Comparison of ENCODE assay signal across 1 cellular context in the genomic region with DNA sequence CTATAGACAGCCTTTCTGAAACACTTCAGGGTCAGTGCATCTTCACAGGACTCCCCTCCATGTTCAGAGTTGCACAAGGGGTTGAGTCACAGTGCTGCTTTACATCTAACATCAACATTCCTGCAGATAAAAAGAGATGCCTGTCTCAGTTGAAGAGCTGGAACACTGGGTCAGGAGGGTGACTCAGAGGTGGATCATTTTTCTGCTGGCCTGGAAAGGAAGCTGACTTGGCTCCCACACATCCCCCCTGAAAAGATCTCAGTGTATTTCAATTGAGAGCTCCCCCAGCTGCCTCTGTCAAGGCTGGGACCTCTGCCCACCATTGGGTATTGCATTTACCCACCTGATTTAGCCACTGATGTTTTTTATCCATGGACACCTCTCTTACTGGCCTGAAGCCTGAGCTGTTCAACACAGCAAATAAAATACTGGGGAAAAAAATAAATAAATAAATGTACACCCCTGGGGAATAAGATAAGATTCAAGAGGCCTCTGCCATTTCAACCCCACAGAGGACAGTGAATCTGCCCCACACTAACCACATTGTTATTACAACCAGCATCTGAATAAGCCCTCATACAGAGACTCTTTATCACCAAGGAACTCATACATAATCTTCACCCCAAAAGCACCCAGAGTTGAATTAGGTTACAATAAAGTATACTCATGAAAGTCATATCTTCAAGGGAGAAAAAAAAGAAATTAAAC.
A peak's percentile ranks its signal among the peaks of the same experiment; 100 is the strongest.
TF ChIP-seq lines count a peak whose summit lies in the region.

No MANE protein-coding gene starts in this region.

TF ChIP-seq in A549, 52 proteins besides CTCF, POLR2A, EP300 and RAD21 (continued from another document):
- TF ChIP-seq, protein P1, sequence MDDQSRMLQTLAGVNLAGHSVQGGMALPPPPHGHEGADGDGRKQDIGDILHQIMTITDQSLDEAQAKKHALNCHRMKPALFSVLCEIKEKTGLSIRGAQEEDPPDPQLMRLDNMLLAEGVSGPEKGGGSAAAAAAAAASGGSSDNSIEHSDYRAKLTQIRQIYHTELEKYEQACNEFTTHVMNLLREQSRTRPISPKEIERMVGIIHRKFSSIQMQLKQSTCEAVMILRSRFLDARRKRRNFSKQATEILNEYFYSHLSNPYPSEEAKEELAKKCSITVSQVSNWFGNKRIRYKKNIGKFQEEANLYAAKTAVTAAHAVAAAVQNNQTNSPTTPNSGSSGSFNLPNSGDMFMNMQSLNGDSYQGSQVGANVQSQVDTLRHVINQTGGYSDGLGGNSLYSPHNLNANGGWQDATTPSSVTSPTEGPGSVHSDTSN (IDR thresholded peaks at IDR 0.05) = no peak
- TF ChIP-seq TFCP2L1 (CRISPR knock-in tag; IDR thresholded peaks at IDR 0.05) = no peak
- no peak for TF ChIP-seq EHF (CRISPR knock-in tag; IDR thresholded peaks at IDR 0.05)
- no peak for TF ChIP-seq TP53 (CRISPR knock-in tag; IDR thresholded peaks at IDR 0.05)
- TF ChIP-seq FOSL2 (IDR thresholded peaks at IDR 0.05) = peak; percentile 77
- peak; percentile 51 for TF ChIP-seq FOSL2 (CRISPR knock-in tag; IDR thresholded peaks at IDR 0.05)
- TF ChIP-seq, protein P2, sequence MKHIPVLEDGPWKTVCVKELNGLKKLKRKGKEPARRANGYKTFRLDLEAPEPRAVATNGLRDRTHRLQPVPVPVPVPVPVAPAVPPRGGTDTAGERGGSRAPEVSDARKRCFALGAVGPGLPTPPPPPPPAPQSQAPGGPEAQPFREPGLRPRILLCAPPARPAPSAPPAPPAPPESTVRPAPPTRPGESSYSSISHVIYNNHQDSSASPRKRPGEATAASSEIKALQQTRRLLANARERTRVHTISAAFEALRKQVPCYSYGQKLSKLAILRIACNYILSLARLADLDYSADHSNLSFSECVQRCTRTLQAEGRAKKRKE (CRISPR knock-in tag; IDR thresholded peaks at IDR 0.05; ENCODE audit: low read depth) = no peak
